31 cellular contexts compared by ENCODE assay signal in genomic region chr4:158566860-158567259, GRCh38. TPM values are rescaled to one million over a fixed set of nuclear protein-coding genes. Genes with fewer than 3 reads are reported as not detected.
"Had no signal": no experiment of that assay in that cellular context is flagged by ENCODE, and none has a peak within 500 bp of the region (broad histone marks: within the 10 kb centered on the region; RNA-seq: fewer than 3 reads in every experiment).

No MANE protein-coding gene starts in this region.

- FAIRE-seq: colon, endometrium, endothelial cell of umbilical vein, frontal cortex had no signal

- ATAC-seq: effector memory CD8-positive, alpha-beta T cell; esophagus mucosa; foreskin keratinocyte; gastrocnemius medialis; gastroesophageal sphincter; heart left ventricle; heart right ventricle had no signal

- H3K27ac ChIP-seq: colonic mucosa, coronary artery, dorsolateral prefrontal cortex, epithelial cell of prostate, esophagus muscularis mucosa, esophagus squamous epithelium, foreskin keratinocyte, gastrocnemius medialis, gastroesophageal sphincter, heart left ventricle, heart right ventricle had no signal

- DNase-seq: colonic mucosa; cortex of kidney; dermis blood vessel endothelial cell; dorsolateral prefrontal cortex; effector CD4-positive, alpha-beta T cell; effector CD8-positive, alpha-beta T cell; effector memory CD4-positive, alpha-beta T cell; effector memory CD8-positive, alpha-beta T cell; endodermal cell; erythroblast; esophagus squamous epithelium; foreskin fibroblast; foreskin keratinocyte; foreskin melanocyte; gastrocnemius medialis; glutamatergic neuron; head of caudate nucleus; heart left ventricle; heart right ventricle had no signal

- H3K27me3 ChIP-seq: colonic mucosa, dorsolateral prefrontal cortex, esophagus muscularis mucosa, esophagus squamous epithelium, foreskin keratinocyte, gastrocnemius medialis, gastroesophageal sphincter, heart left ventricle, heart right ventricle had no signal

- H3K4me1 ChIP-seq: colonic mucosa, esophagus muscularis mucosa, esophagus squamous epithelium, foreskin keratinocyte, gastrocnemius medialis, gastroesophageal sphincter, heart left ventricle, heart right ventricle had no signal

- H3K4me3 ChIP-seq: colonic mucosa, coronary artery, dorsolateral prefrontal cortex, esophagus muscularis mucosa, esophagus squamous epithelium, gastrocnemius medialis, gastroesophageal sphincter, heart left ventricle, heart right ventricle had no signal

- H3K36me3 ChIP-seq: colonic mucosa, esophagus muscularis mucosa, esophagus squamous epithelium, gastrocnemius medialis, gastroesophageal sphincter, heart left ventricle, heart right ventricle had no signal

- H3K9me3 ChIP-seq: colonic mucosa, esophagus muscularis mucosa, esophagus squamous epithelium, gastrocnemius medialis, gastroesophageal sphincter, heart left ventricle, heart right ventricle had no signal

RNA-seq across cellular contexts. Expression of gene RXFP1, which starts 45.2 kb away (rescaled TPM):
- total RNA-seq: dermis blood vessel endothelial cell, dermis microvascular lymphatic vessel endothelial cell, endodermal cell, endothelial cell of umbilical vein, epithelial cell of proximal tubule, esophagus muscularis mucosa, foreskin keratinocyte, gastrocnemius medialis, gastroesophageal sphincter, glomerular endothelial cell, heart left ventricle had no signal
- polyA plus RNA-seq: endothelial cell of umbilical vein, foreskin keratinocyte, heart left ventricle had no signal
